In the genomic region with DNA sequence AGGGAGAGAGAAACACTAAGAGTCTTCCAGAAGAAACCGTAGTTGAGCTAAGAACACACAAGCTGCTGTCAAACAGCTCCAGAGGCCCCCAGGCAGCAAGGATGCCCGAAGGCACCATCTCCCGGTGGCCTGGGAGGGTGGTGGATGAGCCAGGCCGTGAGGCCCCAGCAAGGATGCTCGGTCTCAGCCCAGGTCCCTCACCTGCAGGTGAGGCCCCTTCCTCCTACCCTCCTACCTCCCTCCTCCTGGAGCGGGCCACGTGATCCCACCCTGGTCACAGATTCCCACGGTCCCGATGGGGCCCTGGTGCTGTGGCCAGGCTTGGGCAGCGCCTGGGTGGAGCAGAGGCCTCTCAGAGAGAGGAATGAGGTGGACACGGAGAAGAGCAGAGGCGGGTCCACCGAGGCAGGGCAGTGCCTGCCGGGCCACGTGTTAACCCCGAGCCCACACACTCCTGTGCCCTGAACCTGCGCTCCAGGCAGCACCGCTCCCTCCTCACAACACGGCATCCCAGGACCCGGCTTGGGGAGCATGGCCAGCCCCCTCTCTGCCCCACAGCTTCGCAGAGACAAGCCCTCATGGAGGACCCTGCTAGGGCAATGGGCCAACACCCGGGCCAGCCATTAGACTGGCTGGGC, we compare ENCODE assay signal across 19 cellular contexts.
"Had no signal": no experiment of that assay in that cellular context is flagged by ENCODE, and none has a peak within 500 bp of the region (broad histone marks: within the 10 kb centered on the region; RNA-seq: fewer than 3 reads in every experiment).

No MANE protein-coding gene starts in this region.

- H3K27ac Mint-ChIP-seq: naive thymus-derived CD8-positive, alpha-beta T cell; type B pancreatic cell had no signal

- DNase-seq: cortex of kidney; effector CD8-positive, alpha-beta T cell; islet precursor cell; left ventricle myocardium inferior; mesendoderm; naive thymus-derived CD8-positive, alpha-beta T cell; ovary; sigmoid colon; stimulated activated CD4-positive, alpha-beta T cell treated with anti-CD3 and anti-CD28 coated beads, Interleukin-2, amount 100 ng/mL, for 24 hours; stimulated activated CD4-positive, alpha-beta T cell treated with anti-CD3 and anti-CD28 coated beads, Interleukin-4, amount 100 ng/mL, for 4 hours; stimulated activated naive CD4-positive, alpha-beta T cell; stomach had no signal

- H3K4me3 ChIP-seq: dorsolateral prefrontal cortex, left ventricle myocardium inferior, lung, ovary, right atrium auricular region, sigmoid colon, skin epidermis, stomach had no signal

- H3K9me3 Mint-ChIP-seq: naive thymus-derived CD8-positive, alpha-beta T cell; neural crest cell; type B pancreatic cell had no signal

- H3K27me3 Mint-ChIP-seq: naive thymus-derived CD8-positive, alpha-beta T cell; type B pancreatic cell had no signal

- H3K27ac ChIP-seq: left ventricle myocardium inferior, ovary, right atrium auricular region, sigmoid colon, skin epidermis, stomach had no signal

- H3K4me1 ChIP-seq: right atrium auricular region, sigmoid colon, stomach had no signal

- ATAC-seq: esophagus mucosa; naive thymus-derived CD8-positive, alpha-beta T cell had no signal

- H3K4me3 Mint-ChIP-seq: naive thymus-derived CD8-positive, alpha-beta T cell; neural crest cell; type B pancreatic cell had no signal

- H3K9me3 ChIP-seq: left ventricle myocardium inferior, ovary, right atrium auricular region, sigmoid colon, stomach had no signal

- H3K27me3 ChIP-seq: dorsolateral prefrontal cortex, ovary, right atrium auricular region, sigmoid colon, stomach had no signal

- H3K36me3 ChIP-seq: left ventricle myocardium inferior, ovary, right atrium auricular region, sigmoid colon had no signal
